Comparison of ENCODE assay signal across 9 cellular contexts in genomic region chr6:73514746-73515110, GRCh38. TPM values are rescaled to one million over a fixed set of nuclear protein-coding genes. Genes with fewer than 3 reads are reported as not detected.
A peak's percentile ranks its signal among the peaks of the same experiment; 100 is the strongest.
DNase-seq lines count a peak whose midpoint lies in the region; ATAC-seq and TF ChIP-seq lines count a peak whose summit lies in the region.
"Had no signal": no experiment of that assay in that cellular context is flagged by ENCODE, and none has a peak within 500 bp of the region (broad histone marks: within the 10 kb centered on the region; RNA-seq: fewer than 3 reads in every experiment).

No MANE protein-coding gene starts in this region.

- H3K9me3 ChIP-seq in Panc1 (ENCODE audit: control insufficient read depth, insufficient read depth, low read depth, low read length) = no peaks in the 10 kb centered on the region

- intact Hi-C loops in Panc1 (cut with micrococcal nuclease; ENCODE audit: unreplicated experiment) = loop anchor here (2.0 kb wide), 1 partner anchor 138 kb away; the partner anchor contains the start of gene SLC17A5

- no peak for TF ChIP-seq CTCF in Panc1 (IDR thresholded peaks at IDR 0.05)

- POLR2A ChIA-PET in Panc1 (lab: Charles Lee) = interaction anchor here (0.5 to 3.4 kb wide), 9 partner anchors 51 to 222 kb away, joined by 3 to 20 read pairs (median 12); partner anchors contain the start of gene MTO1

- H3K27me3 ChIP-seq in Panc1 (ENCODE audit: control insufficient read depth, insufficient read depth, low read length) = no peaks in the 10 kb centered on the region

- CTCF ChIA-PET in Panc1 (lab: Charles Lee) = interaction anchor here (0.6 to 0.7 kb wide), 2 partner anchors 65 to 70 kb away, joined by 6 to 7 read pairs; no protein-coding TSS in a partner anchor

- H3K36me3 ChIP-seq in Panc1 (ENCODE audit: control insufficient read depth, insufficient read depth, low read length) = peaks cover 31% of the 10 kb centered on the region

- ATAC-seq in Panc1 = peak; percentile 43
- peak; percentile 17 for ATAC-seq in esophagus mucosa
- ATAC-seq in HG02970 (IDR thresholded peaks at IDR 0.05; ENCODE audit: low FRiP score, unreplicated experiment) = no peak

- no TSS peak for BruUV-seq in Panc1 (replicated peaks; lab: Mats Ljungman, UMichigan)

- peak; percentile 34 for DNase-seq in stimulated activated CD4-positive, alpha-beta T cell treated with anti-CD3 and anti-CD28 coated beads, Interleukin-4, amount 100 ng/mL, for 24 hours
- no peak for DNase-seq in stimulated activated CD4-positive, alpha-beta T cell treated with anti-CD3 and anti-CD28 coated beads, Interleukin-1b, Interleukin-23, amount 100 ng/mL, for 48 hours
- DNase-seq in Panc1 (ENCODE audit: low read depth, low spot score) = no peak
- DNase-seq in NCI-H446 (lab: John Stamatoyannopoulos, UW) = no peak
- DNase-seq in SHP77 treated with DMSO at 0.1 percent for 48 hours (lab: John Stamatoyannopoulos, UW) = no peak
- DNase-seq in cortex of kidney (lab: John Stamatoyannopoulos, UW) = no peak
- DNase-seq: NCI-H2171 had no signal

- in situ Hi-C loops in Panc1 (cut with HindIII; ENCODE audit: low pct_unique_long_range_greater_than_20kb, low sequenced_read_pairs) = no loop called here

- H3K27ac ChIP-seq in Panc1 (ENCODE audit: low read length) = peak overlapping the region; percentile 83

- peak overlapping the region in 1 of 2 experiments; percentile 86; a peak in 2 of 4 replicates for H3K4me3 ChIP-seq in Panc1 (ENCODE audit: low read depth in 2 of 2, low read length in 2 of 2)

- peaks cover 28% of the 10 kb centered on the region for H3K4me1 ChIP-seq in Panc1 (ENCODE audit: control insufficient read depth, insufficient read depth, low read length)

RNA-seq across cellular contexts. Expression of gene EEF1A1, which starts 6.1 kb away (rescaled TPM):
- 10,069 TPM for total RNA-seq in Panc1 (2021; ENCODE audit: unreplicated experiment)
- polyA plus RNA-seq in Panc1 (2012; ENCODE audit: insufficient read length) = 8,925 TPM
- 7,434 TPM for total RNA-seq in esophagus mucosa

RNA-seq across cellular contexts. Expression of gene MTO1, which starts 53.2 kb away (rescaled TPM):
- total RNA-seq in Panc1 (2021; ENCODE audit: unreplicated experiment) (57.9 TPM), esophagus mucosa (18.5 TPM)
- 34.9 TPM for polyA plus RNA-seq in Panc1 (2012; ENCODE audit: insufficient read length)
